In the genomic region with DNA sequence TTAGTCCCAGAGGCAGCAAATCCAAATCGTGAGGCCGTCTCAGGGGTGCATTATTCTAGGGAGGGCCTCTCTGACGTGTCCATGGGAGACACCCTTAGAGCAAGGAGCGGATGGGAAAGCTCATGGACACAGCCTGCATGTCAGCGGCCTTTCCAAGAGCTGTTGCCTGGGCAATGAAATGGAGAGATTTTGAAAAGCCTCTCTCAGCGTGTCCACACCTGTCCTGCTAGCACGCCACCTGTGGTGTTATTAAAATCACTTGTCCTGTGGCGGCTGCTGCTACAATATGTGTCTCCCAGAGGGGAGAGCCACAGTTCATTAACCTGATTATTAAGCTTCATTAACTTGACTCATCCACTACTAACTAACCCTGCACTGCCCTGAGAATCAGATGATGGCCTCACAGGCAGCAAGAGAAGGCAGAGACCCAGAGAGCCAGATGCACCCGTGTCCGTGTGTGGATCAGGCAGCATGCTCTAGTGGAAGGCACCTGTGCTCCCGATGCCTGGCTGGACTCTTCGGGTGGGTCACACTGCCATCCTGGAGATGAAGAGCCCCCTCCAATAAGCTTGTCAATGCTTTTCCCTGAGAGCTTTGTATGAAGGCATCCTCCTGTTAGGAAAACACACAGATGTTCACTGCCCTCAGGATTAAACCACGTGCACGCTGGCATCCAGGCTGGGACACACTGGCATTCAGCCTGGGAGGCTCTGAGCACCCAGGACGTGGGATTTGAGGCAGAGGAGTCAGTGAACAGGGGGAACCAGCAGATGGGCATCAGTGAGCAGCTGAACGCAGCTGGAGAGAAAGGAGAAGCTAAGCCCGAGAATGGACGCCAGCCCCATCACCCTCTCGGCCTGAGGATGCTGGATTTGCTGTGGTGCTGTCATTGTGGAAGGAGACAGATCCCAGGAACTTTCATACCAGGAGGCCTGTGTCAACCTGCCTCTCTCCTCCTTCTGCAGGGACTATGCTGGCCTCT, we compare ENCODE assay signal across 15 cellular contexts.
DNase-seq lines count a peak whose midpoint lies in the region; ATAC-seq, FAIRE-seq and TF ChIP-seq lines count a peak whose summit lies in the region.
"Had no signal": no experiment of that assay in that cellular context is flagged by ENCODE, and none has a peak within 500 bp of the region (broad histone marks: within the 10 kb centered on the region; RNA-seq: fewer than 3 reads in every experiment).

No MANE protein-coding gene starts in this region.

- H3K36me3 Mint-ChIP-seq in activated CD4-positive, alpha-beta T cell treated with anti-CD3 and anti-CD28 coated beads for 36 hours (ENCODE audit: low read depth) = no peaks in the 10 kb centered on the region

- no peaks in the 10 kb centered on the region for H3K9me3 Mint-ChIP-seq in activated CD4-positive, alpha-beta T cell treated with anti-CD3 and anti-CD28 coated beads for 36 hours (ENCODE audit: low read depth)

- H3K4me3 Mint-ChIP-seq in activated CD4-positive, alpha-beta T cell treated with anti-CD3 and anti-CD28 coated beads for 36 hours = no peak overlapping the region

- peak overlapping the region; percentile 17 for H2AFZ ChIP-seq in hepatocyte
- H2AFZ ChIP-seq: parathyroid adenoma had no signal

- H3K4me3 ChIP-seq in BLaER1 treated with 17β-estradiol and CSF1 and Interleukin-3, amounts not matched to agents 10 nM and 100 nM = no peak overlapping the region
- no peak overlapping the region for H3K4me3 ChIP-seq in hepatocyte

- no peak for TF ChIP-seq CTCF in hepatocyte (IDR thresholded peaks at IDR 0.05; ENCODE audit: poor library complexity)

- H4K20me1 ChIP-seq in BLaER1 treated with 17β-estradiol and CSF1 and Interleukin-3, amounts not matched to agents 10 nM and 100 nM = peaks cover 0 to 7% (median 0%) of the 10 kb centered on the region in 11 experiments; a peak in 2 of 22 replicates
- H4K20me1 ChIP-seq in hepatocyte (ENCODE audit: insufficient read depth, poor library complexity, severe bottlenecking) = no peaks in the 10 kb centered on the region

- POLR2A ChIA-PET in activated CD4-positive, alpha-beta T cell treated with anti-CD3 and anti-CD28 coated beads for 36 hours (lab: Charles Lee) = no interaction called here

- H3K79me2 ChIP-seq in hepatocyte = no peaks in the 10 kb centered on the region
- H3K79me2 ChIP-seq: parathyroid adenoma had no signal

- ATAC-seq in activated CD4-positive, alpha-beta T cell treated with anti-CD3 and anti-CD28 coated beads for 36 hours = no peak
- ATAC-seq: HCT116 had no signal

- peaks cover 6 to 57% (median 54%) of the 10 kb centered on the region in 10 experiments; a peak in 19 of 20 replicates for H3K4me1 ChIP-seq in BLaER1 treated with 17β-estradiol and CSF1 and Interleukin-3, amounts not matched to agents 10 nM and 100 nM
- no peaks in the 10 kb centered on the region for H3K4me1 ChIP-seq in hepatocyte (ENCODE audit: insufficient read depth)
- H3K4me1 ChIP-seq: parathyroid adenoma had no signal

- H3K27ac ChIP-seq in BLaER1 treated with 17β-estradiol and CSF1 and Interleukin-3, amounts not matched to agents 10 nM and 100 nM = no peak overlapping the region
- H3K27ac ChIP-seq in hepatocyte = no peak overlapping the region
- H3K27ac ChIP-seq: parathyroid adenoma had no signal

- H3K27ac Mint-ChIP-seq in activated CD4-positive, alpha-beta T cell treated with anti-CD3 and anti-CD28 coated beads for 36 hours = no peak overlapping the region

- peak; percentile 81 for DNase-seq in NCI-H1105 (lab: John Stamatoyannopoulos, UW)
- DNase-seq in NCI-H524 treated with DMSO at 0.1 percent for 48 hours (lab: John Stamatoyannopoulos, UW) = peak; percentile 81
- no peak for DNase-seq in hepatocyte (ENCODE audit: low spot score)
- DNase-seq in AG08395 (ENCODE audit: low spot score) = no peak
- no peak for DNase-seq in SIG-M5 treated with dmso at 0.1 percent for 504 hours (lab: John Stamatoyannopoulos, UW; ENCODE audit: unreplicated experiment)
- no peak for DNase-seq in HTR-8/SVneo (ENCODE audit: insufficient read length, low spot score)
- DNase-seq in activated CD4-positive, alpha-beta T cell treated with anti-CD3 and anti-CD28 coated beads for 36 hours = no peak
- DNase-seq: activated CD4-positive, alpha-beta T cell treated with anti-CD3 and anti-CD28 coated beads for 4 hours; activated naive CD4-positive, alpha-beta T cell treated with Interleukin-2 at 50 U/mL for 16 hours; MM.1S; stimulated activated CD4-positive, alpha-beta T cell treated with anti-CD3 and anti-CD28 coated beads, Interleukin-2, amount 100 ng/mL, for 48 hours had no signal

- no peaks in the 10 kb centered on the region for H3K36me3 ChIP-seq in BLaER1 treated with 17β-estradiol and CSF1 and Interleukin-3, amounts not matched to agents 10 nM and 100 nM
- no peaks in the 10 kb centered on the region for H3K36me3 ChIP-seq in hepatocyte (replicated peaks; ENCODE audit: insufficient read depth, low read depth)

- H3K27me3 ChIP-seq in BLaER1 treated with 17β-estradiol and CSF1 and Interleukin-3, amounts not matched to agents 10 nM and 100 nM = peaks cover 0 to 16% (median 0%) of the 10 kb centered on the region in 11 experiments; a peak in 6 of 22 replicates
- H3K27me3 ChIP-seq in hepatocyte = peaks cover 39% of the 10 kb centered on the region

- 65% methylated on average over 19 of the region's 19 CpGs for WGBS in hepatocyte (ENCODE audit: low lambda C conversion rate, missing lambda C conversion rate)

- peak overlapping the region in 8 of 11 experiments; percentile 4 to 86 (median 70); a peak in 7 of 22 replicates for H3K4me2 ChIP-seq in BLaER1 treated with 17β-estradiol and CSF1 and Interleukin-3, amounts not matched to agents 10 nM and 100 nM
- H3K4me2 ChIP-seq in hepatocyte = no peak overlapping the region

- intact Hi-C loops in activated CD4-positive, alpha-beta T cell treated with anti-CD3 and anti-CD28 coated beads for 36 hours (cut with DNase I, micrococcal nuclease) = no loop called here

- H3K9me3 ChIP-seq in BLaER1 treated with 17β-estradiol and CSF1 and Interleukin-3, amounts not matched to agents 10 nM and 100 nM (replicated peaks in 1 of 11) = no peaks in the 10 kb centered on the region
- H3K9me3 ChIP-seq in hepatocyte (ENCODE audit: low read depth) = no peaks in the 10 kb centered on the region

- CTCF ChIA-PET in activated CD4-positive, alpha-beta T cell treated with anti-CD3 and anti-CD28 coated beads for 36 hours (lab: Charles Lee) = interaction anchor here (0.7 kb wide), 1 partner anchor 13 kb away, joined by 3 read pairs; no protein-coding TSS in a partner anchor

- no peaks in the 10 kb centered on the region for H3K9me2 ChIP-seq in hepatocyte (replicated peaks; ENCODE audit: insufficient read depth)

- H3K27me3 Mint-ChIP-seq in activated CD4-positive, alpha-beta T cell treated with anti-CD3 and anti-CD28 coated beads for 36 hours = peaks cover 11% of the 10 kb centered on the region

- no peaks in the 10 kb centered on the region for H3K4me1 Mint-ChIP-seq in activated CD4-positive, alpha-beta T cell treated with anti-CD3 and anti-CD28 coated beads for 36 hours

- H3K9ac ChIP-seq in BLaER1 treated with 17β-estradiol and CSF1 and Interleukin-3, amounts not matched to agents 10 nM and 100 nM = peak overlapping the region in 1 of 11 experiments; percentile 14; a peak in 1 of 22 replicates
- H3K9ac ChIP-seq: parathyroid adenoma had no signal

- FAIRE-seq in HTR-8/SVneo (lab: Jason Lieb, UNC) = no peak
- FAIRE-seq: colon had no signal

Comparison
In these comparisons a context has a peak if more than half of its experiments do, and no peak if none do; other contexts are left out.
1. DNase-seq: peak in NCI-H1105 (single experiment) and NCI-H524 treated with DMSO at 0.1 percent for 48 hours (single experiment); none in hepatocyte (single experiment), AG08395 (single experiment), SIG-M5 treated with dmso at 0.1 percent for 504 hours (single experiment), HTR-8/SVneo (single experiment) and activated CD4-positive, alpha-beta T cell treated with anti-CD3 and anti-CD28 coated beads for 36 hours (single experiment).